13 cellular contexts compared by ENCODE assay signal in the genomic region with DNA sequence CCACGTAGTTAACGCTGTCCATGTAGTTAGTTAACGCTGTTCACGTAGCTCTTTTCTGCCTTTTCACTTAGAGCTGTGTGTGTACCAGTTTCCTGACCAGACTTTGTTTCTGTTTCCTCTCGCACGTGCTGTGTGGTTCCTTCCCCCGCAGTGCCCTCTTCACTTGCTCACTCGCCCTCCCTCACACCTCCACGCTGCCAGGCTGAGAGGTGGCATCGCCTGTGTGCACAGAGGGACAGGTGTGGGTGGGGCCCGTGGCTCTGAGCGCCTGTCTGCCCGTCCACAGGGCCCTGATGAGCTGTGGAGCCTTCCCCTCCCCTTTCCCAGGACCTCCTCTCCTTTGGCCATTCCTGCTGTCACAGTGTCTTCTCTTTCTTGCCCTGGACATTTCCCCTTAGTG.
"Had no signal": no experiment of that assay in that cellular context is flagged by ENCODE, and none has a peak within 500 bp of the region (broad histone marks: within the 10 kb centered on the region; RNA-seq: fewer than 3 reads in every experiment).

No MANE protein-coding gene starts in this region.

- ATAC-seq: gastroesophageal sphincter, psoas muscle, sciatic nerve had no signal

- H3K9me3 ChIP-seq: gastroesophageal sphincter, psoas muscle had no signal

- H3K4me3 ChIP-seq: coronary artery, gastroesophageal sphincter, hepatocyte, psoas muscle had no signal

- H3K4me1 ChIP-seq: gastroesophageal sphincter, psoas muscle had no signal

- H3K36me3 ChIP-seq: WERI-Rb-1 had no signal

- H3K27me3 ChIP-seq: gastroesophageal sphincter, hepatocyte had no signal

- DNase-seq: activated CD4-positive, alpha-beta T cell treated with anti-CD3 and anti-CD28 coated beads for 4 hours; activated gamma-delta T cell treated with Interleukin-2 at 50 U/mL for 16 hours; effector CD8-positive, alpha-beta T cell; nucleus accumbens; psoas muscle; stimulated activated CD4-positive, alpha-beta T cell treated with anti-CD3 and anti-CD28 coated beads, Interleukin-2, amount 100 ng/mL, for 24 hours; stimulated activated naive CD4-positive, alpha-beta T cell; WERI-Rb-1 had no signal

- H3K27ac ChIP-seq: coronary artery, epithelial cell of prostate, gastroesophageal sphincter, hepatocyte, psoas muscle, WERI-Rb-1 had no signal
